10 cellular contexts compared by ENCODE assay signal in genomic region chr6:108805611-108806181, GRCh38.
DNase-seq lines count a peak whose midpoint lies in the region; ATAC-seq and TF ChIP-seq lines count a peak whose summit lies in the region.
"Had no signal": no experiment of that assay in that cellular context is flagged by ENCODE, and none has a peak within 500 bp of the region (broad histone marks: within the 10 kb centered on the region; RNA-seq: fewer than 3 reads in every experiment).

No MANE protein-coding gene starts in this region.

- TF ChIP-seq CTCF in GM06990 (IDR thresholded peaks at IDR 0.05; ENCODE audit: insufficient read depth, low read length, poor library complexity, severe bottlenecking) (no peak), WERI-Rb-1 (IDR thresholded peaks at IDR 0.05; ENCODE audit: low read depth, low read length) (no peak), GM13976 (IDR thresholded peaks at IDR 0.05; ENCODE audit: borderline replicate concordance, control extremely low read depth, extremely low read depth, insufficient read depth, missing control alignments) (no peak)

- in situ Hi-C loops in GM13976 (cut with MboI; ENCODE audit: low sequenced_read_pairs, unreplicated experiment) = no loop called here

- ATAC-seq in GM19463 (IDR thresholded peaks at IDR 0.05; ENCODE audit: unreplicated experiment) = peak; percentile 91
- ATAC-seq in HG03135 (IDR thresholded peaks at IDR 0.05; ENCODE audit: unreplicated experiment) = peak; percentile 79

- peak overlapping the region; percentile 42; the same call in 1 of the 2 replicates for H3K27ac ChIP-seq in WERI-Rb-1
- H3K27ac ChIP-seq: RWPE1 had no signal

- H3K4me3 ChIP-seq in GM06990 (replicated peaks; ENCODE audit: low read depth, low read length) (no peak overlapping the region), WERI-Rb-1 (ENCODE audit: low read depth, low read length) (no peak overlapping the region)

- H3K36me3 ChIP-seq in GM06990 (ENCODE audit: control insufficient read depth, insufficient read depth, low read length) (no peaks in the 10 kb centered on the region), WERI-Rb-1 (no peaks in the 10 kb centered on the region; the same call in 1 of the 2 replicates)

- peak; percentile 15 for DNase-seq in GM06990 (ENCODE audit: extremely low read depth, insufficient read length)
- DNase-seq in WERI-Rb-1 = peak; percentile 58
- no peak for DNase-seq in cerebellar nuclear complex (lab: John Stamatoyannopoulos, UW)
- DNase-seq in GM13976 (ENCODE audit: low spot score) = no peak
- no peak for DNase-seq in NCI-H748 treated with DMSO at 0.1 percent for 48 hours (lab: John Stamatoyannopoulos, UW)
- DNase-seq in HUDEP-2 (lab: John Stamatoyannopoulos, UW; ENCODE audit: unreplicated experiment in 76 of 76) = no peak
- DNase-seq: CD4-positive, alpha-beta T cell had no signal

- H3K9me3 ChIP-seq in WERI-Rb-1 (ENCODE audit: severe bottlenecking) = peaks cover 11% of the 10 kb centered on the region

- H3K27me3 ChIP-seq in GM06990 (replicated peaks; ENCODE audit: control insufficient read depth, insufficient read depth, low read length) = 0 out of 2 replicates have a peak, but pooled peaks cover 1% of the 10 kb centered on the region
- H3K27me3 ChIP-seq in WERI-Rb-1 (ENCODE audit: insufficient read depth, low read depth, severe bottlenecking) = no peaks in the 10 kb centered on the region

Comparison
In these comparisons a context has a peak if more than half of its experiments do, and no peak if none do; other contexts are left out.
1. DNase-seq: peak in GM06990 (single experiment) and WERI-Rb-1 (single experiment); none in cerebellar nuclear complex (0 of 2), GM13976 (single experiment), NCI-H748 treated with DMSO at 0.1 percent for 48 hours (single experiment) and HUDEP-2 (0 of 76).